ENCODE assay signal across 1 cellular context in genomic region chr17:76567634-76568432, GRCh38.
A peak's percentile ranks its signal among the peaks of the same experiment; 100 is the strongest.
TF ChIP-seq lines count a peak whose summit lies in the region.

No MANE protein-coding gene starts in this region.

TF ChIP-seq in HepG2, 621 proteins besides CTCF, POLR2A, EP300 and RAD21 (continued from another document and continues in another):
- TF ChIP-seq ZNF687 (CRISPR knock-in tag; IDR thresholded peaks at IDR 0.05), result peak; percentile 59
- TF ChIP-seq ZC3H4 (CRISPR knock-in tag; IDR thresholded peaks at IDR 0.05; ENCODE audit: borderline replicate concordance), result peak; percentile 24; the same call in 1 of the 2 replicates
- TF ChIP-seq ZNF276 (CRISPR knock-in tag; IDR thresholded peaks at IDR 0.05; ENCODE audit: low read depth), result 0 out of 2 replicates have a peak, but pooled peaks have one; percentile 25
- no peak for TF ChIP-seq MAZ (IDR thresholded peaks at IDR 0.05; ENCODE audit: borderline replicate concordance, low read depth, low read length)
- TF ChIP-seq MAZ (CRISPR knock-in tag; IDR thresholded peaks at IDR 0.05; ENCODE audit: low read depth), result no peak
- peak; percentile 63; the same call in 1 of the 2 replicates for TF ChIP-seq JUN (CRISPR knock-in tag; IDR thresholded peaks at IDR 0.05)
- peak; percentile 46; the same call in 1 of the 2 replicates for TF ChIP-seq TBX2 (CRISPR knock-in tag; IDR thresholded peaks at IDR 0.05; ENCODE audit: borderline replicate concordance)
- TF ChIP-seq BCL6 (CRISPR knock-in tag; IDR thresholded peaks at IDR 0.05), result peak; percentile 69
- peak; percentile 14; the same call in 1 of the 2 replicates for TF ChIP-seq ZNF800 (CRISPR knock-in tag; IDR thresholded peaks at IDR 0.05)
- TF ChIP-seq ZBTB7B (CRISPR knock-in tag; IDR thresholded peaks at IDR 0.05), result peak; percentile 40; the same call in 1 of the 2 replicates
- no peak for TF ChIP-seq ZNF83 (CRISPR knock-in tag; IDR thresholded peaks at IDR 0.05; ENCODE audit: borderline replicate concordance)
- peak; percentile 43; the same call in 1 of the 2 replicates for TF ChIP-seq AHR (CRISPR knock-in tag; IDR thresholded peaks at IDR 0.05)
- peak; percentile 18 for TF ChIP-seq SKI (IDR thresholded peaks at IDR 0.05; ENCODE audit: partially characterized antibody)
- no peak for TF ChIP-seq ZFP41 (CRISPR knock-in tag; IDR thresholded peaks at IDR 0.05; ENCODE audit: borderline replicate concordance)
- no peak for TF ChIP-seq ZNF20 (CRISPR knock-in tag; IDR thresholded peaks at IDR 0.05)
- 0 out of 2 replicates have a peak, but pooled peaks have one; percentile 39 for TF ChIP-seq HOXA9 (CRISPR knock-in tag; IDR thresholded peaks at IDR 0.05; ENCODE audit: borderline replicate concordance)
- peak; percentile 85 for TF ChIP-seq TFE3 (CRISPR knock-in tag; IDR thresholded peaks at IDR 0.05)
- peak; percentile 74 for TF ChIP-seq TOPORS (CRISPR knock-in tag; IDR thresholded peaks at IDR 0.05)
- TF ChIP-seq ZNF7 (CRISPR knock-in tag; IDR thresholded peaks at IDR 0.05), result no peak
- no peak for TF ChIP-seq NONO (IDR thresholded peaks at IDR 0.05)
- TF ChIP-seq NONO (CRISPR knock-in tag; conservative IDR thresholded peaks at IDR 0.05), result 0 out of 2 replicates have a peak, but pooled peaks have one; percentile 18
- TF ChIP-seq REPIN1 (CRISPR knock-in tag; IDR thresholded peaks at IDR 0.05; ENCODE audit: borderline replicate concordance, low read depth), result peak; percentile 62; the same call in 1 of the 2 replicates
- TF ChIP-seq NFIB (CRISPR knock-in tag; IDR thresholded peaks at IDR 0.05; ENCODE audit: borderline replicate concordance), result no peak
- TF ChIP-seq ZBTB34 (CRISPR knock-in tag; IDR thresholded peaks at IDR 0.05), result peak; percentile 27; the same call in 1 of the 2 replicates
- peak; percentile 83 for TF ChIP-seq AGO2 (optimal IDR thresholded peaks at IDR 0.05; ENCODE audit: low read depth, low read length)
- 0 out of 2 replicates have a peak, but pooled peaks have one; percentile 52 for TF ChIP-seq POGK (CRISPR knock-in tag; conservative IDR thresholded peaks at IDR 0.05)
- TF ChIP-seq KDM5B (CRISPR knock-in tag; IDR thresholded peaks at IDR 0.05; ENCODE audit: borderline replicate concordance), result no peak; the same call in 1 of the 2 replicates
- 0 out of 4 replicates have a peak, but pooled peaks of 1 of the 2 experiments have one; percentile 35 for TF ChIP-seq KLF16 (CRISPR knock-in tag; IDR thresholded peaks at IDR 0.05)
- peak; percentile 71; the same call in 1 of the 2 replicates for TF ChIP-seq ZNF354B (CRISPR knock-in tag; IDR thresholded peaks at IDR 0.05)
- TF ChIP-seq ZNF761 (CRISPR knock-in tag; conservative IDR thresholded peaks at IDR 0.05), result 0 out of 2 replicates have a peak, but pooled peaks have one; percentile 48
- TF ChIP-seq NR1H2 (CRISPR knock-in tag; IDR thresholded peaks at IDR 0.05; ENCODE audit: borderline replicate concordance, low read depth), result no peak
- TF ChIP-seq POLR2G (IDR thresholded peaks at IDR 0.05; ENCODE audit: low read depth, low read length), result peak; percentile 65
- TF ChIP-seq ZSCAN31 (CRISPR knock-in tag; IDR thresholded peaks at IDR 0.05; ENCODE audit: low read depth), result 0 out of 2 replicates have a peak, but pooled peaks have one; percentile 22
- TF ChIP-seq ZFP91 (CRISPR knock-in tag; IDR thresholded peaks at IDR 0.05; ENCODE audit: borderline replicate concordance), result peak; percentile 40
- peak; percentile 73 for TF ChIP-seq ZNF768 (CRISPR knock-in tag; IDR thresholded peaks at IDR 0.05)
- TF ChIP-seq THAP11 (CRISPR knock-in tag; IDR thresholded peaks at IDR 0.05), result peak; percentile 46; the same call in 1 of the 2 replicates
- TF ChIP-seq SSRP1 (CRISPR knock-in tag; IDR thresholded peaks at IDR 0.05), result peak; percentile 86; the same call in 1 of the 2 replicates
- peak; percentile 59; the same call in 1 of the 2 replicates for TF ChIP-seq BHLHE40 (IDR thresholded peaks at IDR 0.05; ENCODE audit: low read length)
- TF ChIP-seq CREM (IDR thresholded peaks at IDR 0.05), result peak; percentile 30; the same call in 1 of the 2 replicates
- TF ChIP-seq CREM (CRISPR knock-in tag; IDR thresholded peaks at IDR 0.05), result no peak
- no peak for TF ChIP-seq ISX (CRISPR knock-in tag; conservative IDR thresholded peaks at IDR 0.05)
- TF ChIP-seq GATAD2A (CRISPR knock-in tag; IDR thresholded peaks at IDR 0.05), result peak; percentile 64
- TF ChIP-seq ZNF350 (CRISPR knock-in tag; IDR thresholded peaks at IDR 0.05; ENCODE audit: borderline replicate concordance, low read depth), result peak; percentile 32; the same call in 1 of the 2 replicates
- TF ChIP-seq ZXDC (CRISPR knock-in tag; IDR thresholded peaks at IDR 0.05), result no peak
- no peak for TF ChIP-seq ZMAT5 (CRISPR knock-in tag; IDR thresholded peaks at IDR 0.05; ENCODE audit: borderline replicate concordance, low read depth)
- TF ChIP-seq ARNTL (CRISPR knock-in tag; IDR thresholded peaks at IDR 0.05), result peak; percentile 63; the same call in 1 of the 2 replicates
- TF ChIP-seq SOX5 (CRISPR knock-in tag; IDR thresholded peaks at IDR 0.05; ENCODE audit: borderline replicate concordance), result peak; percentile 39; the same call in 1 of the 2 replicates
